Comparison of ENCODE assay signal across 12 cellular contexts in genomic region chrX:41468647-41469323, GRCh38.
DNase-seq lines count a peak whose midpoint lies in the region; ATAC-seq and TF ChIP-seq lines count a peak whose summit lies in the region.
"Had no signal": no experiment of that assay in that cellular context is flagged by ENCODE, and none has a peak within 500 bp of the region (broad histone marks: within the 10 kb centered on the region; RNA-seq: fewer than 3 reads in every experiment).

No MANE protein-coding gene starts in this region.

- CTCF ChIA-PET in RWPE1 (lab: Yijun Ruan, JAX): interaction anchor here (0.8 kb wide), 1 partner anchor 113 kb away, joined by 3 read pairs; no protein-coding TSS in a partner anchor

- POLR2A ChIA-PET in RWPE1 (lab: Yijun Ruan, JAX; ENCODE audit: low non-redundant PET): no interaction called here

- TF ChIP-seq CTCF in RWPE1 (conservative IDR thresholded peaks at IDR 0.05; ENCODE audit: low read depth): no peak

- peak; percentile 2 for DNase-seq in activated T-cell treated with anti-CD3 and anti-CD28 coated beads, Interleukin-2, amount 50 U/mL, for 24 hours
- no peak for DNase-seq in activated T-cell treated with anti-CD3 and anti-CD28 coated beads, Interleukin-2, amount 50 U/mL, for 1 hour
- DNase-seq in amniotic epithelial cell (ENCODE audit: low read depth) (peak; percentile 34), pons (ENCODE audit: low spot score) (no peak), RWPE1 (ENCODE audit: low spot score) (no peak)
- no peak for DNase-seq in effector CD4-positive, alpha-beta T cell
- DNase-seq: brain microvascular endothelial cell, glutamatergic neuron, naive B cell, upper lobe of left lung had no signal

- peaks cover 14% of the 10 kb centered on the region for H3K27me3 Mint-ChIP-seq in activated T-cell treated with anti-CD3 and anti-CD28 coated beads, Interleukin-2, amount 50 U/mL, for 24 hours
- H3K27me3 Mint-ChIP-seq: naive B cell had no signal

- H3K27ac Mint-ChIP-seq in activated T-cell treated with anti-CD3 and anti-CD28 coated beads, Interleukin-2, amount 50 U/mL, for 24 hours: no peak overlapping the region

- no peaks in the 10 kb centered on the region for H3K36me3 Mint-ChIP-seq in activated T-cell treated with anti-CD3 and anti-CD28 coated beads, Interleukin-2, amount 50 U/mL, for 24 hours (ENCODE audit: low read depth)
- H3K36me3 Mint-ChIP-seq: naive B cell had no signal

- H3K27ac ChIP-seq in layer of hippocampus (ENCODE audit: low read depth, low read length) (peak overlapping the region; percentile 30), RWPE1 (no peak overlapping the region)
- H3K27ac ChIP-seq: brain microvascular endothelial cell, upper lobe of left lung had no signal

- ATAC-seq in GM18520 (IDR thresholded peaks at IDR 0.05; ENCODE audit: unreplicated experiment): no peak

- H3K9me3 Mint-ChIP-seq in activated T-cell treated with anti-CD3 and anti-CD28 coated beads, Interleukin-2, amount 50 U/mL, for 24 hours: no peaks in the 10 kb centered on the region

- no peaks in the 10 kb centered on the region for H3K27me3 ChIP-seq in layer of hippocampus (ENCODE audit: control insufficient read depth, insufficient read depth, low read length)
- H3K27me3 ChIP-seq: brain microvascular endothelial cell, upper lobe of left lung had no signal

- peaks cover 3% of the 10 kb centered on the region for H3K4me1 Mint-ChIP-seq in activated T-cell treated with anti-CD3 and anti-CD28 coated beads, Interleukin-2, amount 50 U/mL, for 24 hours (ENCODE audit: low read depth)
- H3K4me1 Mint-ChIP-seq: naive B cell had no signal

- H3K4me3 Mint-ChIP-seq in activated T-cell treated with anti-CD3 and anti-CD28 coated beads, Interleukin-2, amount 50 U/mL, for 24 hours: no peak overlapping the region
- H3K4me3 Mint-ChIP-seq: naive B cell had no signal

Comparison
In these comparisons a context has a peak if more than half of its experiments do, and no peak if none do; other contexts are left out.
1. DNase-seq: peak in activated T-cell treated with anti-CD3 and anti-CD28 coated beads, Interleukin-2, amount 50 U/mL, for 24 hours (single experiment) and amniotic epithelial cell (single experiment); none in activated T-cell treated with anti-CD3 and anti-CD28 coated beads, Interleukin-2, amount 50 U/mL, for 1 hour (single experiment), effector CD4-positive, alpha-beta T cell (single experiment), pons (single experiment) and RWPE1 (single experiment).